Comparison of ENCODE assay signal across 8 cellular contexts in genomic region chr13:42272776-42273175, GRCh38. TPM values are rescaled to one million over a fixed set of nuclear protein-coding genes. Genes with fewer than 3 reads are reported as not detected.
DNase-seq lines count a peak whose midpoint lies in the region; ATAC-seq lines count a peak whose summit lies in the region.

No MANE protein-coding gene starts in this region.

- H3K27me3 Mint-ChIP-seq in T-helper 17 cell: no peaks in the 10 kb centered on the region

- ATAC-seq in T-helper 17 cell (no peak), HG02852 (IDR thresholded peaks at IDR 0.05; ENCODE audit: unreplicated experiment) (no peak)

- peak overlapping the region; percentile 98 for H3K4me3 Mint-ChIP-seq in T-helper 17 cell

- H3K36me3 ChIP-seq in H7 (replicated peaks; ENCODE audit: control insufficient read depth, insufficient read depth, low read length): no peaks in the 10 kb centered on the region

- H3K27ac Mint-ChIP-seq in T-helper 17 cell: peak overlapping the region; percentile 100

- H3K27me3 ChIP-seq in H7 (ENCODE audit: control insufficient read depth, insufficient read depth, low read length): no peaks in the 10 kb centered on the region

- H3K9me3 ChIP-seq in T-helper 17 cell (ENCODE audit: control insufficient read depth, low read length, poor library complexity, severe bottlenecking): no peaks in the 10 kb centered on the region

- H3K4me3 ChIP-seq in H7 (ENCODE audit: insufficient read depth, low read depth, low read length) (peak overlapping the region; percentile 69), skin epidermis (peak overlapping the region; percentile 88 to 97 (median 91))

- peaks cover 50% of the 10 kb centered on the region for H3K4me1 Mint-ChIP-seq in T-helper 17 cell

- no peak for DNase-seq in H7
- no peak for DNase-seq in T-helper 17 cell
- peak; percentile 11 for DNase-seq in globus pallidus (ENCODE audit: low spot score)
- DNase-seq in NCI-H1436 treated with DMSO at 0.1 percent for 48 hours (lab: John Stamatoyannopoulos, UW): no peak
- DNase-seq in COLO829 (ENCODE audit: low spot score): no peak
- no peak for DNase-seq in hippocampal formation (lab: John Stamatoyannopoulos, UW)

- peaks cover 3% of the 10 kb centered on the region for H3K36me3 Mint-ChIP-seq in T-helper 17 cell (ENCODE audit: low read depth)

- peak overlapping the region in 19 of 21 experiments; percentile 79 to 98 (median 94) for H3K27ac ChIP-seq in skin epidermis

RNA-seq across cellular contexts. Expression of gene AKAP11, which starts 0.8 kb away (rescaled TPM):
- total RNA-seq in H7 (2014; rRNA removed; shearing (Covaris generic)): 7.2 and 9.9 TPM in 2 replicates
- 10 to 100 TPM; 24.1 to 24.9 TPM for total RNA-seq in T-helper 17 cell
